8 cellular contexts compared by ENCODE assay signal in genomic region chrX:48695524-48695875, GRCh38. TPM values are rescaled to one million over a fixed set of nuclear protein-coding genes. Genes with fewer than 3 reads are reported as not detected.
DNase-seq lines count a peak whose midpoint lies in the region; ATAC-seq and TF ChIP-seq lines count a peak whose summit lies in the region.

No MANE protein-coding gene starts in this region.

- DNase-seq in DMS53 (lab: John Stamatoyannopoulos, UW) = peak; percentile 51
- no peak for DNase-seq in DMS53 treated with DMSO at 0.1 percent for 48 hours (lab: John Stamatoyannopoulos, UW; ENCODE audit: unreplicated experiment)
- no peak for DNase-seq in T-cell
- no peak for DNase-seq in glutamatergic neuron
- no peak for DNase-seq in stimulated activated effector memory CD8-positive, alpha-beta T cell treated with anti-CD3 and anti-CD28 coated beads, Interleukin-12 subunit alpha, Interleukin-12 subunit beta, amount 100 ng/mL, for 72 hours (ENCODE audit: low spot score in 2 of 2)

- POLR2A ChIA-PET in T-cell (lab: Charles Lee) = interaction anchor here in 1 of 2 donors (0.5 kb wide), 1 partner anchor 11 kb away, joined by 13 read pairs; no protein-coding TSS in a partner anchor

- H3K4me1 Mint-ChIP-seq in T-cell (peaks cover 27 to 30% (median 29%) of the 10 kb centered on the region in 3 donors), glutamatergic neuron (ENCODE audit: low read depth, unreplicated experiment) (peaks cover 13% of the 10 kb centered on the region)
- H3K4me1 Mint-ChIP-seq in stimulated activated effector memory CD8-positive, alpha-beta T cell treated with anti-CD3 and anti-CD28 coated beads, Interleukin-12 subunit alpha, Interleukin-12 subunit beta, amount 100 ng/mL, for 72 hours = peaks cover 36% of the 10 kb centered on the region

- ATAC-seq in T-cell (replicated peaks in 1 of 4) = no peak
- ATAC-seq in stimulated activated effector memory CD8-positive, alpha-beta T cell treated with anti-CD3 and anti-CD28 coated beads, Interleukin-12 subunit alpha, Interleukin-12 subunit beta, amount 100 ng/mL, for 72 hours = no peak
- ATAC-seq in esophagus mucosa = no peak
- no peak for ATAC-seq in GM18870 (IDR thresholded peaks at IDR 0.05; ENCODE audit: unreplicated experiment)
- ATAC-seq in GM21825 (IDR thresholded peaks at IDR 0.05; ENCODE audit: unreplicated experiment) = no peak

- H3K9me3 Mint-ChIP-seq in T-cell (no peaks in the 10 kb centered on the region), glutamatergic neuron (ENCODE audit: unreplicated experiment) (peaks cover 12% of the 10 kb centered on the region)
- H3K9me3 Mint-ChIP-seq in stimulated activated effector memory CD8-positive, alpha-beta T cell treated with anti-CD3 and anti-CD28 coated beads, Interleukin-12 subunit alpha, Interleukin-12 subunit beta, amount 100 ng/mL, for 72 hours = no peaks in the 10 kb centered on the region

- H3K27ac Mint-ChIP-seq in T-cell (peak overlapping the region; percentile 93 to 98), glutamatergic neuron (ENCODE audit: unreplicated experiment) (peak overlapping the region; percentile 98)
- H3K27ac Mint-ChIP-seq in stimulated activated effector memory CD8-positive, alpha-beta T cell treated with anti-CD3 and anti-CD28 coated beads, Interleukin-12 subunit alpha, Interleukin-12 subunit beta, amount 100 ng/mL, for 72 hours = peak overlapping the region; percentile 98

- H3K27me3 Mint-ChIP-seq in T-cell = peaks cover 0 to 10% of the 10 kb centered on the region in 2 donors
- peaks cover 4% of the 10 kb centered on the region for H3K27me3 Mint-ChIP-seq in glutamatergic neuron (ENCODE audit: unreplicated experiment)

- H3K4me3 Mint-ChIP-seq in T-cell = peak overlapping the region; percentile 82 to 91 (median 90)
- peak overlapping the region; percentile 91 for H3K4me3 Mint-ChIP-seq in glutamatergic neuron (ENCODE audit: unreplicated experiment)
- H3K4me3 Mint-ChIP-seq in stimulated activated effector memory CD8-positive, alpha-beta T cell treated with anti-CD3 and anti-CD28 coated beads, Interleukin-12 subunit alpha, Interleukin-12 subunit beta, amount 100 ng/mL, for 72 hours = peak overlapping the region; percentile 95

- TF ChIP-seq CTCF in glutamatergic neuron (IDR thresholded peaks at IDR 0.05; ENCODE audit: partially characterized antibody, unreplicated experiment) = no peak

- peaks cover 12% of the 10 kb centered on the region for H3K36me3 Mint-ChIP-seq in T-cell
- H3K36me3 Mint-ChIP-seq in glutamatergic neuron (ENCODE audit: unreplicated experiment) = no peaks in the 10 kb centered on the region
- H3K36me3 Mint-ChIP-seq in stimulated activated effector memory CD8-positive, alpha-beta T cell treated with anti-CD3 and anti-CD28 coated beads, Interleukin-12 subunit alpha, Interleukin-12 subunit beta, amount 100 ng/mL, for 72 hours = peaks cover 42% of the 10 kb centered on the region

- CTCF ChIA-PET in T-cell (lab: Charles Lee) = interaction anchor here in 1 of 2 donors (0.6 kb wide), 1 partner anchor 68 kb away, joined by 3 read pairs; no protein-coding TSS in a partner anchor

RNA-seq across cellular contexts. Expression of gene SUV39H1, which starts 1.0 kb away (rescaled TPM):
- total RNA-seq in T-cell = 10 to 100 TPM in 3 of 5 donors, 1 to 10 TPM in 2; 7.6 to 12.0 (median 10.6) TPM
- total RNA-seq in glutamatergic neuron (ENCODE audit: unreplicated experiment) = 4.7 TPM
- 6.4 TPM for total RNA-seq in esophagus mucosa

RNA-seq across cellular contexts. Expression of gene WAS, which starts 11.9 kb away (rescaled TPM):
- 100 to 1,000 TPM in 3 of 5 donors, 10 to 100 TPM in 2; 92.0 to 118 (median 103) TPM for total RNA-seq in T-cell
- 2.6 TPM for total RNA-seq in glutamatergic neuron (ENCODE audit: unreplicated experiment)
- 1.2 TPM for total RNA-seq in esophagus mucosa

Comparison
In these comparisons a context has a peak if more than half of its experiments do, and no peak if none do; other contexts are left out.
1. RNA of gene WAS, which starts 11.9 kb away (total RNA-seq): 92.0 to 118 TPM in T-cell; 2.6 TPM in glutamatergic neuron (single experiment) and 1.2 TPM in esophagus mucosa (single experiment); every median in the first group is over 10 times any median in the second.
2. Peak in every context shown above with its lines, with median percentiles within 50 percentile points of each other: H3K27ac Mint-ChIP-seq and H3K4me3 Mint-ChIP-seq.